In the genomic region with DNA sequence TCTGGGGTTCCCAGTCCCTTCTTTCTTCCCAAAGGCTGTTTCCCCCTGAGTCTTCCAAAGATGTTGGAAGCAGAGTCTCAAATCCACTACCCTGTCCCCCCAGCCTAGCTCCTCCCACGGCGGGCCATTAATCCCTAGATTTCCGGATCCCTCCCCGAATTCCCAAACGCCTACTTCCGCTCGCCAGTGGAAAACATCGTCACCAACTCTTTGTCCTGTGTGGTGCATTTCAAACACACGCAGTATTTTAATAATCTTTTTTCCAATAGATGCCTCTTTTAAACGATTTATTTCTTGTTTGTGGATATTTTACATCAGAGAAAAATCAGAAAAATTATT, we compare ENCODE assay signal across 8 cellular contexts. TPM values are rescaled to one million over a fixed set of nuclear protein-coding genes. Genes with fewer than 3 reads are reported as not detected.
DNase-seq lines count a peak whose midpoint lies in the region; ATAC-seq, FAIRE-seq and TF ChIP-seq lines count a peak whose summit lies in the region.

No MANE protein-coding gene starts in this region.

- DNase-seq in AG10803 (ENCODE audit: low read depth) (peak; percentile 74), H7 (peak; percentile 84), NCI-H82 treated with DMSO at 0.1 percent for 48 hours (lab: John Stamatoyannopoulos, UW; ENCODE audit: unreplicated experiment) (peak; percentile 71), bronchial epithelial cell (ENCODE audit: low read depth) (peak; percentile 50), iPS-NIHi11 (ENCODE audit: low spot score) (peak; percentile 74), gastrocnemius medialis (peak; percentile 60 to 74), GM12891 (ENCODE audit: insufficient read length, low spot score) (no peak)

- no peaks in the 10 kb centered on the region for H3K9me3 ChIP-seq in gastrocnemius medialis

- ATAC-seq in gastrocnemius medialis (peak; percentile 82), GM21515 (IDR thresholded peaks at IDR 0.05; ENCODE audit: unreplicated experiment) (no peak)

- peaks cover 28 to 45% of the 10 kb centered on the region in 2 donors for H3K4me1 ChIP-seq in gastrocnemius medialis

- FAIRE-seq in bronchial epithelial cell (lab: Jason Lieb, UNC) (no peak), GM12891 (lab: Jason Lieb, UNC) (no peak)

- H3K36me3 ChIP-seq in H7 (replicated peaks; ENCODE audit: control insufficient read depth, insufficient read depth, low read length) = peaks cover 4% of the 10 kb centered on the region
- H3K36me3 ChIP-seq in bronchial epithelial cell (ENCODE audit: control insufficient read depth, insufficient read depth, low read length) = peaks cover 9% of the 10 kb centered on the region
- H3K36me3 ChIP-seq in gastrocnemius medialis = peaks cover 0 to 27% of the 10 kb centered on the region in 2 donors

- intact Hi-C loops in gastrocnemius medialis (cut with DNase I; ENCODE audit: low total_unique reads) = loop anchor here (2.0 kb wide), 2 partner anchors 57 to 687 kb away; partner anchors contain the start of gene ZNF700

- H3K4me3 ChIP-seq in AG10803 (ENCODE audit: low read length) (peak overlapping the region; percentile 100), H7 (ENCODE audit: insufficient read depth, low read depth, low read length) (peak overlapping the region; percentile 99), bronchial epithelial cell (ENCODE audit: low read depth, low read length) (peak overlapping the region; percentile 82), gastrocnemius medialis (peak overlapping the region; percentile 81 to 100 (median 91))

- TF ChIP-seq CTCF in AG10803 (conservative IDR thresholded peaks at IDR 0.05; ENCODE audit: low read length) = no peak
- TF ChIP-seq CTCF in bronchial epithelial cell (IDR thresholded peaks at IDR 0.05; ENCODE audit: insufficient read depth, low read length, severe bottlenecking) = no peak
- TF ChIP-seq CTCF in gastrocnemius medialis (IDR thresholded peaks at IDR 0.05 in 4 of 5, conservative IDR thresholded peaks at IDR 0.05 in 1 of 5) = no peak

- in situ Hi-C loops in gastrocnemius medialis (cut with MboI; ENCODE audit: low sequenced_read_pairs in 4 of 4) = no loop called here

- peak overlapping the region; percentile 98 to 100 (median 99) for H3K27ac ChIP-seq in gastrocnemius medialis

- TF ChIP-seq POLR2A in gastrocnemius medialis (IDR thresholded peaks at IDR 0.05) (no peak), GM12891 (IDR thresholded peaks at IDR 0.05; ENCODE audit: low read depth, low read length) (no peak)

- H3K27me3 ChIP-seq in H7 (ENCODE audit: control insufficient read depth, insufficient read depth, low read length) (no peaks in the 10 kb centered on the region), bronchial epithelial cell (ENCODE audit: control insufficient read depth, insufficient read depth, low read length) (no peaks in the 10 kb centered on the region), gastrocnemius medialis (no peaks in the 10 kb centered on the region)

TF ChIP-seq in GM12891, 5 proteins besides CTCF, POLR2A, EP300 and RAD21:
- TF ChIP-seq PAX5 (IDR thresholded peaks at IDR 0.05; ENCODE audit: insufficient read depth, low read length, severe bottlenecking) (no peak), SPI1 (IDR thresholded peaks at IDR 0.05; ENCODE audit: low read depth, low read length) (no peak), POU2F2 (IDR thresholded peaks at IDR 0.05; ENCODE audit: low read depth, low read length) (no peak), TAF1 (IDR thresholded peaks at IDR 0.05; ENCODE audit: low read depth, low read length) (no peak), POLR2AphosphoS5 (IDR thresholded peaks at IDR 0.05; ENCODE audit: low read depth, low read length) (no peak)

RNA-seq across cellular contexts. Expression of gene ZNF791, which starts 0.6 kb away (rescaled TPM):
- total RNA-seq in H7 (2014; rRNA removed; shearing (Covaris generic)) = 7.4 and 10.2 TPM in 2 replicates
- 11.1 and 11.8 TPM in 2 replicates for total RNA-seq in bronchial epithelial cell
- total RNA-seq in gastrocnemius medialis = 10 to 100 TPM in 1 of 4 donors, 1 to 10 TPM in 3; 7.6 to 10.9 (median 8.8) TPM
- polyA plus RNA-seq in GM12891 (2012; ENCODE audit: low read depth, missing spikeins) = 8.2 TPM

RNA-seq across cellular contexts. Expression of gene ZNF490, which starts 0.7 kb away (rescaled TPM):
- total RNA-seq in H7 (2014; rRNA removed; shearing (Covaris generic)) = 3.1 and 5.2 TPM in 2 replicates
- 5.8 and 7.9 TPM in 2 replicates for total RNA-seq in bronchial epithelial cell
- 1 to 10 TPM; 2.5 to 4.9 (median 2.9) TPM for total RNA-seq in gastrocnemius medialis
- polyA plus RNA-seq in GM12891 (2012; ENCODE audit: low read depth, missing spikeins) = 1.5 TPM

RNA-seq across cellular contexts. Expression of gene MAN2B1, which starts 55.2 kb away (rescaled TPM):
- 58.4 and 71.2 TPM in 2 replicates for total RNA-seq in H7 (2014; rRNA removed; shearing (Covaris generic))
- 29.8 and 32.1 TPM in 2 replicates for total RNA-seq in bronchial epithelial cell
- total RNA-seq in gastrocnemius medialis = 10 to 100 TPM; 18.0 to 34.2 (median 29.3) TPM
- polyA plus RNA-seq in GM12891 (2012; ENCODE audit: low read depth, missing spikeins) = 126 TPM

RNA-seq across cellular contexts. Expression of gene WDR83, which starts 55.3 kb away (rescaled TPM):
- 11.6 and 12.5 TPM in 2 replicates for total RNA-seq in H7 (2014; rRNA removed; shearing (Covaris generic))
- total RNA-seq in bronchial epithelial cell = 13.8 and 21.1 TPM in 2 replicates
- total RNA-seq in gastrocnemius medialis = 1 to 10 TPM; 2.2 to 8.4 (median 3.7) TPM
- polyA plus RNA-seq in GM12891 (2012; ENCODE audit: low read depth, missing spikeins) = 13.0 TPM
